Comparison of ENCODE assay signal across 8 cellular contexts in genomic region chr1:221439008-221439733, GRCh38.
A peak's percentile ranks its signal among the peaks of the same experiment; 100 is the strongest.
DNase-seq lines count a peak whose midpoint lies in the region; ATAC-seq, FAIRE-seq and TF ChIP-seq lines count a peak whose summit lies in the region.

No MANE protein-coding gene starts in this region.

- H3K36me3 ChIP-seq in IMR-90 (ENCODE audit: control insufficient read depth, insufficient read depth, low read length): no peaks in the 10 kb centered on the region

- no peak for TF ChIP-seq CTCF in D721Med (IDR thresholded peaks at IDR 0.05; ENCODE audit: insufficient read depth, missing control alignments)
- TF ChIP-seq CTCF in IMR-90 (conservative IDR thresholded peaks at IDR 0.05; ENCODE audit: low read depth, low read length): no peak
- TF ChIP-seq CTCF in foreskin fibroblast (IDR thresholded peaks at IDR 0.05; ENCODE audit: low read depth, low read length): no peak

- H3K56ac ChIP-seq in IMR-90 (ENCODE audit: extremely low read depth, insufficient read depth, low read length): no peak overlapping the region

- no peak overlapping the region; the same call in 1 of the 2 replicates for H3K27ac ChIP-seq in IMR-90 (ENCODE audit: insufficient read depth, low read length)

- CTCF ChIA-PET in IMR-90 (lab: Yijun Ruan, JAX): interaction anchor here (0.7 to 1.4 kb wide), 4 partner anchors 101 to 176 kb away, joined by 3 to 4 read pairs (median 3); no protein-coding TSS in a partner anchor

- no peak for TF ChIP-seq POLR2A in IMR-90 (IDR thresholded peaks at IDR 0.05; ENCODE audit: low read depth, low read length)

- H3K4ac ChIP-seq in IMR-90 (ENCODE audit: low read depth, low read length): peak overlapping the region; percentile 51

- ATAC-seq in GM21576 (IDR thresholded peaks at IDR 0.05; ENCODE audit: unreplicated experiment) (peak; percentile 95), IMR-90 (ENCODE audit: low read depth) (peak; percentile 52)

- peak overlapping the region; percentile 32; the same call in 1 of the 2 replicates for H4K5ac ChIP-seq in IMR-90 (ENCODE audit: low read depth, low read length)

- H4K20me1 ChIP-seq in IMR-90 (ENCODE audit: insufficient read depth, low read length): no peaks in the 10 kb centered on the region

- BruUV-seq in IMR-90 (replicated peaks; lab: Mats Ljungman, UMichigan): no TSS peak

- H2AK5ac ChIP-seq in IMR-90 (ENCODE audit: low read depth, low read length): peak overlapping the region; percentile 3; the same call in 1 of the 2 replicates

- DNase-seq in D721Med (ENCODE audit: insufficient read length, low spot score) (no peak), IMR-90 (peak; percentile 96), foreskin fibroblast (peak; percentile 88 to 90), NCI-H1092 treated with DMSO at 0.1 percent for 48 hours (lab: John Stamatoyannopoulos, UW) (no peak), NCI-H187 (lab: John Stamatoyannopoulos, UW) (no peak)
- peak in 2 of 3 experiments; percentile 30 to 33 for DNase-seq in activated CD8-positive, alpha-beta memory T cell treated with anti-CD3 and anti-CD28 coated beads for 48 hours (ENCODE audit: low read depth in 2 of 3, low spot score in 2 of 3)
- peak; percentile 9 for DNase-seq in stimulated activated CD8-positive, alpha-beta memory T cell treated with anti-CD3 and anti-CD28 coated beads, Interleukin-15, amount 100 ng/mL, for 1 hour (ENCODE audit: low read depth)

- peak overlapping the region; percentile 21 for H2AK9ac ChIP-seq in IMR-90 (replicated peaks; ENCODE audit: low read depth, low read length, poor library complexity)

- no peak for TF ChIP-seq RAD21 in IMR-90 (IDR thresholded peaks at IDR 0.05; ENCODE audit: low read length)

- H3K4me3 ChIP-seq in IMR-90 (ENCODE audit: insufficient read depth, low read depth, low read length): no peak overlapping the region
- H3K4me3 ChIP-seq in foreskin fibroblast (ENCODE audit: low read depth in 1 of 2, low read length in 2 of 2): no peak overlapping the region

- in situ Hi-C loops in IMR-90 (cut with MboI; ENCODE audit: low sequenced_read_pairs): loop anchor here (5.0 to 10.0 kb wide), 3 partner anchors 174 to 624 kb away; no protein-coding TSS in a partner anchor

- no CpG with 5 or more reads among the region's 4 CpGs for WGBS in IMR-90 (ENCODE audit: extremely low coverage in 2 of 2, insufficient read length in 1 of 2), 2 experiments

- dilution Hi-C loops in IMR-90 (cut with HindIII; ENCODE audit: low sequenced_read_pairs, unreplicated experiment): no loop called here

- no peak overlapping the region for H2AFZ ChIP-seq in IMR-90 (replicated peaks; ENCODE audit: low read length, poor library complexity)

- FAIRE-seq in D721Med (lab: Jason Lieb, UNC): peak; percentile 85

- peak overlapping the region; percentile 21; the same call in 1 of the 2 replicates for H3K23ac ChIP-seq in IMR-90 (ENCODE audit: low read depth, low read length)

- peak overlapping the region; percentile 55 for H2BK20ac ChIP-seq in IMR-90 (ENCODE audit: low read depth, low read length)

- H3K9ac ChIP-seq in IMR-90 (ENCODE audit: low read depth, low read length): no peak overlapping the region

- H3K14ac ChIP-seq in IMR-90 (replicated peaks; ENCODE audit: low read depth, low read length): 0 out of 2 replicates have a peak overlapping the region, but pooled peaks have one; percentile 5

- intact Hi-C loops in IMR-90 (cut with micrococcal nuclease): loop anchor here (5.0 to 10.0 kb wide), 4 partner anchors 102 to 1018 kb away; partner anchors contain the start of gene DUSP10

- no peak overlapping the region for H2BK15ac ChIP-seq in IMR-90 (ENCODE audit: low read depth, low read length)

- no peaks in the 10 kb centered on the region for H3K79me1 ChIP-seq in IMR-90 (ENCODE audit: low read depth in 1 of 2, low read length in 2 of 2)

- H4K91ac ChIP-seq in IMR-90 (ENCODE audit: insufficient read depth, low read depth, low read length): peak overlapping the region; percentile 15; the same call in 1 of the 2 replicates

- H3K4me2 ChIP-seq in IMR-90 (ENCODE audit: low read depth, low read length): no peak overlapping the region

- peak overlapping the region; percentile 65; the same call in 1 of the 2 replicates for H3K18ac ChIP-seq in IMR-90 (ENCODE audit: low read depth, low read length)

- H4K8ac ChIP-seq in IMR-90 (ENCODE audit: low read depth in 2 of 2, low read length in 2 of 2): peak overlapping the region; percentile 26 to 60

- peaks cover 5% of the 10 kb centered on the region; the same call in 1 of the 2 replicates for H3K4me1 ChIP-seq in IMR-90 (ENCODE audit: control insufficient read depth, insufficient read depth, low read length)

- H3K9me3 ChIP-seq in IMR-90 (ENCODE audit: control insufficient read depth, insufficient read depth, low read length): no peaks in the 10 kb centered on the region

- POLR2A ChIA-PET in IMR-90 (lab: Charles Lee; ENCODE audit: unreplicated experiment): no interaction called here

- no peaks in the 10 kb centered on the region for H3K9me1 ChIP-seq in IMR-90 (ENCODE audit: insufficient read depth, low read length)

- H2BK5ac ChIP-seq in IMR-90 (ENCODE audit: low read depth, low read length, poor library complexity, severe bottlenecking): peak overlapping the region; percentile 73

- H3K27me3 ChIP-seq in IMR-90 (ENCODE audit: control insufficient read depth, insufficient read depth, low read length): no peaks in the 10 kb centered on the region

- peak overlapping the region; percentile 65 for H2BK120ac ChIP-seq in IMR-90 (ENCODE audit: low read depth, low read length)

TF ChIP-seq in IMR-90, 13 proteins besides CTCF, POLR2A, EP300 and RAD21:
- TF ChIP-seq CHD1 (IDR thresholded peaks at IDR 0.05; ENCODE audit: low read depth, low read length) (no peak), CEBPB (IDR thresholded peaks at IDR 0.05; ENCODE audit: low read depth, low read length) (peak; percentile 77), RCOR1 (IDR thresholded peaks at IDR 0.05; ENCODE audit: insufficient replicate concordance, low read length) (no peak), MXI1 (IDR thresholded peaks at IDR 0.05; ENCODE audit: borderline replicate concordance, low read depth, low read length) (no peak), NFE2L2 (IDR thresholded peaks at IDR 0.05; ENCODE audit: low read depth, low read length) (peak; percentile 17; the same call in 1 of the 2 replicates), USF2 (IDR thresholded peaks at IDR 0.05; ENCODE audit: low read depth, low read length) (0 out of 2 replicates have a peak, but pooled peaks have one; percentile 5), ELK1 (IDR thresholded peaks at IDR 0.05; ENCODE audit: borderline replicate concordance, low read depth, low read length) (no peak), MAZ (IDR thresholded peaks at IDR 0.05; ENCODE audit: borderline replicate concordance, low read depth, low read length) (no peak), MAFK (IDR thresholded peaks at IDR 0.05; ENCODE audit: low read depth, low read length) (peak; percentile 31; the same call in 1 of the 2 replicates), BHLHE40 (IDR thresholded peaks at IDR 0.05; ENCODE audit: low read depth, low read length) (peak; percentile 80), RFX5 (IDR thresholded peaks at IDR 0.05; ENCODE audit: low read depth, low read length) (no peak), SMC3 (IDR thresholded peaks at IDR 0.05; ENCODE audit: low read depth, low read length) (no peak), FOS (IDR thresholded peaks at IDR 0.05; ENCODE audit: low read depth, low read length) (peak; percentile 92)

Comparison
In these comparisons a context has a peak if more than half of its experiments do, and no peak if none do; other contexts are left out.
1. DNase-seq: peak in IMR-90 (single experiment), activated CD8-positive, alpha-beta memory T cell treated with anti-CD3 and anti-CD28 coated beads for 48 hours (2 of 3), foreskin fibroblast (2 of 2) and stimulated activated CD8-positive, alpha-beta memory T cell treated with anti-CD3 and anti-CD28 coated beads, Interleukin-15, amount 100 ng/mL, for 1 hour (single experiment); none in D721Med (single experiment), NCI-H1092 treated with DMSO at 0.1 percent for 48 hours (single experiment) and NCI-H187 (0 of 2).